Comparison of ENCODE assay signal across 8 cellular contexts in the genomic region with DNA sequence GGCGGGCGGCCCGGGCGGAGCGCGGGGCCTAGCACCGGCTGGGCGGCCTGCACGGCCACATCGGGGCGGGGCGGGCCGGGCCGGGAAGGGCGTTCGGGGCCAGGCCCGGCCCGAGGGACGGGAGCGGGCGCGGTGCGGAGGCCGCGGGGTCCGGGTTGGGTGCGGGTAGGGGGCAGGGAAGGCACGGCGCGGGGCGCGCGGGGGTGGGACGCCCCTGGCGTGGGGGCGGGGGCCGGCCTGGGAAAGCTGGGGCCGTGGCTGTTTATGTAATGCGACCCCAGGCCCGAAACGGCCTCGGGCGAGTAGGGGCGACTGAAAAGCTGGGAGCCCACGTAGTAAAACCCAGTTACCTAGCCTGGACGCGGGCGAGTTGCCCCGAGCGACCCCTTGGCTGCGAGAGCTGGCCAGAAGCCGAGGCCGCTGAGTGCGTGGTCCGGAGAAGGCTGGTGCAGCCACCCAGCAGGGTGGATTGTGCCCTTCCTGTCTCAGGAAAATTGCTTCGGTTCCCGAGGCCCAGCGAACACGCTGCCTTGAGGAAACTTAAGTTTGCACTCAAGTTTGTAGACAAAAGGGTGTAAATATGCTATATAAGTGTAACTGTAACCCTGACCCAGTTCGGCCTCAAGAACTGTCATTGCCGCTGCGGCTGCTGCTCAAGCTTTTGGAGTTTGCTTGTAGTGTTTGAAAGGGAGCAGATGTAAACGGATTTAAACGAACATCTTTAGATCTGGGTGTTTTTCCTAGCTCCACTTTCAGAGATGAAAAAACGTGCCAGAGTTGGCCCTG. TPM values are rescaled to one million over a fixed set of nuclear protein-coding genes. Genes with fewer than 3 reads are reported as not detected.
DNase-seq lines count a peak whose midpoint lies in the region; ATAC-seq and TF ChIP-seq lines count a peak whose summit lies in the region.

No MANE protein-coding gene starts in this region.

- DNase-seq in EH (ENCODE audit: low read depth): peak; percentile 45
- peak; percentile 15 to 34 for DNase-seq in activated CD4-positive, alpha-beta T cell treated with anti-CD3 and anti-CD28 coated beads, Interleukin-2, amount 50 U/mL, for 48 hours
- peak; percentile 44 for DNase-seq in endothelial cell (ENCODE audit: low spot score)
- DNase-seq in mesothelial cell of epicardium (ENCODE audit: low spot score in 2 of 2, unreplicated experiment in 2 of 2): peak in 1 of 2 experiments; percentile 52
- DNase-seq in NCI-H1930 (lab: John Stamatoyannopoulos, UW): no peak

- peaks cover 42% of the 10 kb centered on the region for H3K4me1 Mint-ChIP-seq in endothelial cell (ENCODE audit: unreplicated experiment)
- H3K4me1 Mint-ChIP-seq in mesothelial cell of epicardium: peaks cover 56% of the 10 kb centered on the region

- H3K9me3 ChIP-seq in HUES48 (ENCODE audit: control insufficient read depth, insufficient read depth, low read length) (no peaks in the 10 kb centered on the region), thymus (ENCODE audit: control insufficient read depth) (no peaks in the 10 kb centered on the region)

- TF ChIP-seq CTCF in endothelial cell (IDR thresholded peaks at IDR 0.05; ENCODE audit: unreplicated experiment) (no peak), mesothelial cell of epicardium (IDR thresholded peaks at IDR 0.05; ENCODE audit: unreplicated experiment) (no peak)

- peak overlapping the region; percentile 79 for H3K27ac Mint-ChIP-seq in endothelial cell (ENCODE audit: unreplicated experiment)
- H3K27ac Mint-ChIP-seq in mesothelial cell of epicardium: peak overlapping the region; percentile 95

- H3K36me3 ChIP-seq in HUES48 (ENCODE audit: control insufficient read depth, insufficient read depth, low read length) (no peaks in the 10 kb centered on the region; the same call in 1 of the 2 replicates), thymus (ENCODE audit: control insufficient read depth, insufficient read depth) (no peaks in the 10 kb centered on the region)

- H3K4me3 Mint-ChIP-seq in endothelial cell (ENCODE audit: unreplicated experiment) (peak overlapping the region; percentile 91), mesothelial cell of epicardium (peak overlapping the region; percentile 81)

- H3K4me3 ChIP-seq in HUES48 (ENCODE audit: low read depth, low read length) (peak overlapping the region; percentile 88), thymus (ENCODE audit: low read length) (peak overlapping the region; percentile 95)

- peak overlapping the region; percentile 93 for H3K9ac ChIP-seq in HUES48 (ENCODE audit: low read depth, low read length)

- H3K36me3 Mint-ChIP-seq in endothelial cell (ENCODE audit: low read depth, unreplicated experiment): peaks cover 5% of the 10 kb centered on the region
- peaks cover 10% of the 10 kb centered on the region for H3K36me3 Mint-ChIP-seq in mesothelial cell of epicardium

- peak; percentile 43 for ATAC-seq in GM21447 (IDR thresholded peaks at IDR 0.05; ENCODE audit: unreplicated experiment)

- 1% methylated on average over 65 of the region's 65 CpGs for WGBS in thymus

- H3K9me3 Mint-ChIP-seq in endothelial cell (ENCODE audit: unreplicated experiment) (no peaks in the 10 kb centered on the region), mesothelial cell of epicardium (no peaks in the 10 kb centered on the region)

- H3K4me1 ChIP-seq in HUES48 (ENCODE audit: control insufficient read depth, insufficient read depth, low read length) (peaks cover 27% of the 10 kb centered on the region), thymus (ENCODE audit: control insufficient read depth, insufficient read depth, low read length) (peaks cover 17% of the 10 kb centered on the region)

- peak overlapping the region; percentile 85 for H3K27ac ChIP-seq in HUES48 (ENCODE audit: low read depth, low read length)
- peak overlapping the region; percentile 95 for H3K27ac ChIP-seq in thymus (ENCODE audit: low read depth)

- H3K27me3 ChIP-seq in HUES48 (ENCODE audit: control insufficient read depth, insufficient read depth, low read length) (no peaks in the 10 kb centered on the region), thymus (ENCODE audit: control insufficient read depth, insufficient read depth) (no peaks in the 10 kb centered on the region)

- H3K27me3 Mint-ChIP-seq in endothelial cell (ENCODE audit: unreplicated experiment): peaks cover 2% of the 10 kb centered on the region
- H3K27me3 Mint-ChIP-seq in mesothelial cell of epicardium (ENCODE audit: low read depth): no peaks in the 10 kb centered on the region

RNA-seq across cellular contexts. Expression of a gene that starts 0.6 kb away (rescaled TPM):
- total RNA-seq in endothelial cell (ENCODE audit: unreplicated experiment) (49.6 TPM), mesothelial cell of epicardium (50.7 to 53.6 TPM (median 52.7 TPM) in 3 replicates)
- polyA plus RNA-seq in thymus: 21.3 TPM

Comparison
In these comparisons a context has a peak if more than half of its experiments do, and no peak if none do; other contexts are left out.
1. DNase-seq: peak in EH (single experiment), activated CD4-positive, alpha-beta T cell treated with anti-CD3 and anti-CD28 coated beads, Interleukin-2, amount 50 U/mL, for 48 hours (2 of 2) and endothelial cell (single experiment); none in NCI-H1930 (0 of 2).